In genomic region chr6:102216232-102216631, GRCh38 we compare ENCODE assay signal across 22 cellular contexts.
DNase-seq lines count a peak whose midpoint lies in the region; ATAC-seq and TF ChIP-seq lines count a peak whose summit lies in the region.
"Had no signal": no experiment of that assay in that cellular context is flagged by ENCODE, and none has a peak within 500 bp of the region (broad histone marks: within the 10 kb centered on the region; RNA-seq: fewer than 3 reads in every experiment).

No MANE protein-coding gene starts in this region.

- H3K4me3 Mint-ChIP-seq in chondrocyte (ENCODE audit: unreplicated experiment) (no peak overlapping the region), osteocyte (ENCODE audit: unreplicated experiment) (no peak overlapping the region)
- H3K4me3 Mint-ChIP-seq: CD4-positive, alpha-beta T cell had no signal

- TF ChIP-seq CTCF in chondrocyte (IDR thresholded peaks at IDR 0.05) = peak; percentile 51
- peak; percentile 33 for TF ChIP-seq CTCF in osteocyte (IDR thresholded peaks at IDR 0.05)

- no peaks in the 10 kb centered on the region for H3K36me3 Mint-ChIP-seq in chondrocyte (ENCODE audit: low read depth)
- no peaks in the 10 kb centered on the region for H3K36me3 Mint-ChIP-seq in osteocyte (ENCODE audit: unreplicated experiment)

- H3K27me3 Mint-ChIP-seq in chondrocyte (ENCODE audit: low read depth) (no peaks in the 10 kb centered on the region), osteocyte (ENCODE audit: unreplicated experiment) (no peaks in the 10 kb centered on the region)
- H3K27me3 Mint-ChIP-seq: CD4-positive, alpha-beta T cell had no signal

- DNase-seq in DMS 273 treated with DMSO at 0.1 percent for 48 hours (lab: John Stamatoyannopoulos, UW) = peak; percentile 8
- peak; percentile 26 to 70 for DNase-seq in NCI-H524 (lab: John Stamatoyannopoulos, UW)
- no peak for DNase-seq in chondrocyte (ENCODE audit: low spot score)
- DNase-seq in osteocyte (ENCODE audit: extremely low spot score, unreplicated experiment) = no peak
- no peak for DNase-seq in NCI-H2107 (lab: John Stamatoyannopoulos, UW)
- DNase-seq in NCI-H510A (lab: John Stamatoyannopoulos, UW) = no peak
- DNase-seq: CD4-positive, alpha-beta T cell; DMS79 treated with DMSO at 0.1 percent for 48 hours; GF-D8; MV-4-11; NCI-H1105; NCI-H1436 treated with DMSO at 0.1 percent for 48 hours; NCI-H187 treated with DMSO at 0.1 percent for 48 hours; NCI-H226; NCI-H510A treated with DMSO at 0.1 percent for 48 hours; NCI-H82; NK-92 treated with Interleukin-12 subunit alpha and Interleukin-12 subunit beta, amount 100 ng/mL, for 24 hours; PC-3; SK-N-SH; SW 1271 had no signal

- H3K4me1 Mint-ChIP-seq in chondrocyte (ENCODE audit: low read depth) = no peaks in the 10 kb centered on the region
- peaks cover 5% of the 10 kb centered on the region for H3K4me1 Mint-ChIP-seq in osteocyte (ENCODE audit: unreplicated experiment)

- H3K27ac Mint-ChIP-seq in chondrocyte (ENCODE audit: unreplicated experiment) (no peak overlapping the region), osteocyte (ENCODE audit: unreplicated experiment) (no peak overlapping the region)
- H3K27ac Mint-ChIP-seq: CD4-positive, alpha-beta T cell had no signal

- H3K9me3 Mint-ChIP-seq in chondrocyte (ENCODE audit: low read depth) (no peaks in the 10 kb centered on the region), osteocyte (ENCODE audit: unreplicated experiment) (no peaks in the 10 kb centered on the region)

- ATAC-seq in HG03565 (IDR thresholded peaks at IDR 0.05; ENCODE audit: unreplicated experiment) = no peak
- ATAC-seq: K562, PC-3 had no signal

Comparison
In these comparisons a context has a peak if more than half of its experiments do, and no peak if none do; other contexts are left out.
1. DNase-seq: peak in DMS 273 treated with DMSO at 0.1 percent for 48 hours (single experiment) and NCI-H524 (2 of 2); none in chondrocyte (single experiment), osteocyte (single experiment), NCI-H2107 (single experiment) and NCI-H510A (single experiment).